1 cellular context compared by ENCODE assay signal in the genomic region with DNA sequence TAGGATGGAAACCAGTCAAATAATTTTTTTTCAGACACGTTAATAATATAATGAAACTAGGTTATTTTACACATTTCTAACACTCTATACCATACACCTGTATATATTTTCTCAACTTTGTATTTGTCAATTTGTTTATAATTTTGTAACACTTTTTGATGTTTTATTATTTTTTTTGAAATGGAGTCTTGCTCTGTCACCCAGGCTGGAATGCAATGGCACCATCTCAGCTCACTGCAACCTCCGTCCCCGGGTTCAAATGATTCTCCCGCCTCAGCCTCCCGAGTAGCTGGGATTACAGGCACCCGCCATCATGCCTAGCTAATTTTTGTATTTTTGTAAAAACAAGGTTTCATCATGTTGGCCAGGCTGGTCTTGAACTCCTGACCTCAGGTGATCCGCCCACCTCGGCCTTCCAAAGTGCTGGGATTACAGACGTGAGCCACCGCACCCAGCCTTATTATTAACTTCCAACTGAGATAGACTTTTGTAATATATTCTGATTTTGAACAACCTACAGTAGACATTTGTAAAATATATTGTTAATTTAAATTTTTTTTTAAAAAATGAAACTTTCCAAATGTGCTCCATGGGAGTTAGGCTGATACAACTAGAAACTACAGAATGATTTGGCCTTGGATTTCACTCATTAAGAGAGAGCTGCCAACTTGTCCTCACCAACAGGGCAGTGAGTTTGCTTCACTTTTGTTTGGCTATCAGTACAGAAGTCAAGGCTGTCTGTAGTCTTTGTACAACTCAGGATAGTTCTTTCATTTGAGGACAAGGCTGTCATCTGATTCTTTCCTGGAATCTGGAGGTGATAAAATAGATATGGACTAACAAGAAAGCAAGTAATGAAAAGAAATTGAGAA.
TF ChIP-seq lines count a peak whose summit lies in the region.

No MANE protein-coding gene starts in this region.

TF ChIP-seq in HepG2, 621 proteins besides CTCF, POLR2A, EP300 and RAD21 (continued from another document and continues in another):
- TF ChIP-seq NR2F6 (IDR thresholded peaks at IDR 0.05) (peak; percentile 65; the same call in 1 of the 2 replicates), NR2F6 (CRISPR knock-in tag; IDR thresholded peaks at IDR 0.05) (peak; percentile 43; the same call in 1 of the 2 replicates), ZNF143 (CRISPR knock-in tag; IDR thresholded peaks at IDR 0.05) (no peak), PAX8 (CRISPR knock-in tag; IDR thresholded peaks at IDR 0.05; ENCODE audit: borderline replicate concordance) (no peak), MTF1 (CRISPR knock-in tag; IDR thresholded peaks at IDR 0.05) (no peak), SIX1 (CRISPR knock-in tag; IDR thresholded peaks at IDR 0.05; ENCODE audit: borderline replicate concordance) (peak; percentile 56; the same call in 1 of the 2 replicates), ZGPAT (CRISPR knock-in tag; IDR thresholded peaks at IDR 0.05) (0 out of 2 replicates have a peak, but pooled peaks have one; percentile 5), THAP9 (CRISPR knock-in tag; IDR thresholded peaks at IDR 0.05; ENCODE audit: borderline replicate concordance) (no peak), ZNF335 (CRISPR knock-in tag; IDR thresholded peaks at IDR 0.05) (0 out of 2 replicates have a peak, but pooled peaks have one; percentile 12), CBX1 (IDR thresholded peaks at IDR 0.05; ENCODE audit: low read depth) (no peak), SRSF1 (optimal IDR thresholded peaks at IDR 0.05; ENCODE audit: low read depth, low read length) (no peak), ZNF207 (IDR thresholded peaks at IDR 0.05; ENCODE audit: borderline replicate concordance) (no peak), KDM1A (CRISPR knock-in tag; IDR thresholded peaks at IDR 0.05) (no peak), MATR3 (CRISPR knock-in tag; IDR thresholded peaks at IDR 0.05) (no peak), ZNF407 (CRISPR knock-in tag; IDR thresholded peaks at IDR 0.05; ENCODE audit: not compliant biosample characterization) (no peak), ZNF264 (CRISPR knock-in tag; IDR thresholded peaks at IDR 0.05) (peak; percentile 70; the same call in 1 of the 2 replicates), ATF7-NPFF (CRISPR knock-in tag; IDR thresholded peaks at IDR 0.05; ENCODE audit: low read depth) (no peak), CHD2 (IDR thresholded peaks at IDR 0.05; ENCODE audit: low read depth, low read length) (no peak), RCOR2 (CRISPR knock-in tag; IDR thresholded peaks at IDR 0.05) (no peak; the same call in 1 of the 2 replicates), ZBTB34 (CRISPR knock-in tag; IDR thresholded peaks at IDR 0.05) (peak; percentile 60; the same call in 1 of the 2 replicates), TMF1 (CRISPR knock-in tag; IDR thresholded peaks at IDR 0.05; ENCODE audit: low read depth) (no peak), ZNF160 (CRISPR knock-in tag; IDR thresholded peaks at IDR 0.05) (no peak), CBX2 (IDR thresholded peaks at IDR 0.05; ENCODE audit: low read depth, low read length) (no peak), CBX2 (CRISPR knock-in tag; IDR thresholded peaks at IDR 0.05; ENCODE audit: low read depth) (no peak), ZFP62 (CRISPR knock-in tag; IDR thresholded peaks at IDR 0.05) (no peak), THYN1 (CRISPR knock-in tag; IDR thresholded peaks at IDR 0.05; ENCODE audit: borderline replicate concordance, low read depth) (no peak), TCF7L2 (IDR thresholded peaks at IDR 0.05; ENCODE audit: low read depth, low read length) (no peak), SSRP1 (CRISPR knock-in tag; IDR thresholded peaks at IDR 0.05) (no peak), ZNF292 (CRISPR knock-in tag; IDR thresholded peaks at IDR 0.05; ENCODE audit: borderline replicate concordance, low read depth) (peak; percentile 71), ZFP82 (CRISPR knock-in tag; IDR thresholded peaks at IDR 0.05; ENCODE audit: borderline replicate concordance) (no peak), ZNF773 (CRISPR knock-in tag; IDR thresholded peaks at IDR 0.05; ENCODE audit: borderline replicate concordance) (no peak), ZNF510 (CRISPR knock-in tag; IDR thresholded peaks at IDR 0.05; ENCODE audit: low read depth) (no peak), ZNF615 (CRISPR knock-in tag; IDR thresholded peaks at IDR 0.05; ENCODE audit: borderline replicate concordance) (no peak), SMAD9 (CRISPR knock-in tag; IDR thresholded peaks at IDR 0.05) (no peak), IKZF1 (IDR thresholded peaks at IDR 0.05) (no peak), ZNF850 (CRISPR knock-in tag; conservative IDR thresholded peaks at IDR 0.05) (no peak), FUBP1 (CRISPR knock-in tag; IDR thresholded peaks at IDR 0.05; ENCODE audit: borderline replicate concordance) (no peak), ZNF33A (CRISPR knock-in tag; IDR thresholded peaks at IDR 0.05; ENCODE audit: borderline replicate concordance) (no peak)
- TF ChIP-seq, protein P1, sequence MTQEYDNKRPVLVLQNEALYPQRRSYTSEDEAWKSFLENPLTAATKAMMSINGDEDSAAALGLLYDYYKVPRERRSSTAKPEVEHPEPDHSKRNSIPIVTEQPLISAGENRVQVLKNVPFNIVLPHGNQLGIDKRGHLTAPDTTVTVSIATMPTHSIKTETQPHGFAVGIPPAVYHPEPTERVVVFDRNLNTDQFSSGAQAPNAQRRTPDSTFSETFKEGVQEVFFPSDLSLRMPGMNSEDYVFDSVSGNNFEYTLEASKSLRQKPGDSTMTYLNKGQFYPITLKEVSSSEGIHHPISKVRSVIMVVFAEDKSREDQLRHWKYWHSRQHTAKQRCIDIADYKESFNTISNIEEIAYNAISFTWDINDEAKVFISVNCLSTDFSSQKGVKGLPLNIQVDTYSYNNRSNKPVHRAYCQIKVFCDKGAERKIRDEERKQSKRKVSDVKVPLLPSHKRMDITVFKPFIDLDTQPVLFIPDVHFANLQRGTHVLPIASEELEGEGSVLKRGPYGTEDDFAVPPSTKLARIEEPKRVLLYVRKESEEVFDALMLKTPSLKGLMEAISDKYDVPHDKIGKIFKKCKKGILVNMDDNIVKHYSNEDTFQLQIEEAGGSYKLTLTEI (CRISPR knock-in tag; conservative IDR thresholded peaks at IDR 0.05), result no peak
- TF ChIP-seq, protein P2, sequence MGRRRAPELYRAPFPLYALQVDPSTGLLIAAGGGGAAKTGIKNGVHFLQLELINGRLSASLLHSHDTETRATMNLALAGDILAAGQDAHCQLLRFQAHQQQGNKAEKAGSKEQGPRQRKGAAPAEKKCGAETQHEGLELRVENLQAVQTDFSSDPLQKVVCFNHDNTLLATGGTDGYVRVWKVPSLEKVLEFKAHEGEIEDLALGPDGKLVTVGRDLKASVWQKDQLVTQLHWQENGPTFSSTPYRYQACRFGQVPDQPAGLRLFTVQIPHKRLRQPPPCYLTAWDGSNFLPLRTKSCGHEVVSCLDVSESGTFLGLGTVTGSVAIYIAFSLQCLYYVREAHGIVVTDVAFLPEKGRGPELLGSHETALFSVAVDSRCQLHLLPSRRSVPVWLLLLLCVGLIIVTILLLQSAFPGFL (CRISPR knock-in tag; IDR thresholded peaks at IDR 0.05), result no peak
